In genomic region chr6:3753228-3753795, GRCh38 we compare ENCODE assay signal across 2 cellular contexts.
TF ChIP-seq lines count a peak whose summit lies in the region.

No MANE protein-coding gene starts in this region.

TF ChIP-seq in SK-N-SH, 30 proteins besides CTCF, POLR2A, EP300 and RAD21 (continued from another document):
- TF ChIP-seq PBX3 (IDR thresholded peaks at IDR 0.05) (no peak), YY1 (IDR thresholded peaks at IDR 0.05; ENCODE audit: low read depth) (no peak), FOSL2 (IDR thresholded peaks at IDR 0.05; ENCODE audit: borderline replicate concordance, low read depth) (no peak), FOXM1 (IDR thresholded peaks at IDR 0.05; ENCODE audit: low read depth) (no peak), RCOR1 (IDR thresholded peaks at IDR 0.05; ENCODE audit: low read length) (no peak), ZBTB33 (IDR thresholded peaks at IDR 0.05; ENCODE audit: borderline replicate concordance, low read depth) (no peak), CHD2 (IDR thresholded peaks at IDR 0.05; ENCODE audit: low read length, partially characterized antibody) (no peak), RXRA (IDR thresholded peaks at IDR 0.05; ENCODE audit: borderline replicate concordance, low read depth) (no peak), JUND (IDR thresholded peaks at IDR 0.05) (no peak), FOXJ3 (CRISPR knock-in tag; IDR thresholded peaks at IDR 0.05) (no peak), TEAD4 (IDR thresholded peaks at IDR 0.05; ENCODE audit: borderline replicate concordance, insufficient read depth) (no peak), POLR2AphosphoS5 (IDR thresholded peaks at IDR 0.05; ENCODE audit: low read depth, low read length) (no peak), NRF1 (IDR thresholded peaks at IDR 0.05; ENCODE audit: low read depth, low read length) (no peak), REST (IDR thresholded peaks at IDR 0.05; ENCODE audit: low read depth, low read length) (no peak)

TF ChIP-seq in SK-N-SH treated with all-trans-retinoic acid at 6 μM for 48 hours, 23 proteins besides CTCF, POLR2A, EP300 and RAD21 (continued from another document):
- TF ChIP-seq CSRNP3 (CRISPR knock-in tag; IDR thresholded peaks at IDR 0.05): no peak
